ENCODE assay signal across 8 cellular contexts in genomic region chr5:138725885-138726457, GRCh38. TPM values are rescaled to one million over a fixed set of nuclear protein-coding genes. Genes with fewer than 3 reads are reported as not detected.
A peak's percentile ranks its signal among the peaks of the same experiment; 100 is the strongest.
DNase-seq lines count a peak whose midpoint lies in the region; FAIRE-seq and TF ChIP-seq lines count a peak whose summit lies in the region.
"Had no signal": no experiment of that assay in that cellular context is flagged by ENCODE, and none has a peak within 500 bp of the region (broad histone marks: within the 10 kb centered on the region; RNA-seq: fewer than 3 reads in every experiment).

No MANE protein-coding gene starts in this region.

- H3K9me3 ChIP-seq in NT2/D1 (ENCODE audit: insufficient read depth, low read length) (no peaks in the 10 kb centered on the region), esophagus (ENCODE audit: control insufficient read depth in 2 of 2, insufficient read depth in 1 of 2, low read depth in 1 of 2, low read length in 1 of 2) (no peaks in the 10 kb centered on the region), tibial artery (no peaks in the 10 kb centered on the region)

- intact Hi-C loops in tibial artery (cut with DNase I; ENCODE audit: low total_unique reads): no loop called here

- DNase-seq in NT2/D1 (ENCODE audit: low read depth, low spot score): no peak
- DNase-seq in middle frontal gyrus (ENCODE audit: extremely low spot score, low spot score): peak; percentile 30
- no peak for DNase-seq in tibial artery
- no peak for DNase-seq in erythroblast (lab: John Stamatoyannopoulos, UW)
- no peak for DNase-seq in central memory CD4-positive, alpha-beta T cell
- DNase-seq in H54 (ENCODE audit: insufficient read length, low spot score): no peak
- DNase-seq: stimulated activated CD4-positive, alpha-beta T cell treated with anti-CD3 and anti-CD28 coated beads, Interleukin-12 subunit alpha, Interleukin-12 subunit beta, amount 100 ng/mL, for 4 hours had no signal

- peak overlapping the region; percentile 71 for H3K9ac ChIP-seq in NT2/D1 (ENCODE audit: insufficient read length, low read depth)

- H3K36me3 ChIP-seq in NT2/D1 (ENCODE audit: insufficient read depth, insufficient read length, low read length): no peaks in the 10 kb centered on the region
- H3K36me3 ChIP-seq in esophagus (ENCODE audit: control insufficient read depth in 2 of 2, insufficient read depth in 2 of 2, low read length in 1 of 2): no peaks in the 10 kb centered on the region
- H3K36me3 ChIP-seq in tibial artery: no peaks in the 10 kb centered on the region

- H3K27me3 ChIP-seq in NT2/D1 (ENCODE audit: insufficient read depth, insufficient read length) (no peaks in the 10 kb centered on the region), esophagus (ENCODE audit: control insufficient read depth in 1 of 2, insufficient read depth in 2 of 2, low read length in 2 of 2) (no peaks in the 10 kb centered on the region), tibial artery (no peaks in the 10 kb centered on the region)

- TF ChIP-seq CTCF in tibial artery (IDR thresholded peaks at IDR 0.05): no peak

- H3K4me1 ChIP-seq in NT2/D1 (ENCODE audit: insufficient read depth, insufficient read length): peaks cover 10% of the 10 kb centered on the region
- peaks cover 2 to 16% of the 10 kb centered on the region in 2 donors for H3K4me1 ChIP-seq in esophagus (ENCODE audit: control insufficient read depth in 2 of 2, insufficient read depth in 2 of 2, low read length in 1 of 2)
- peaks cover 0 to 26% (median 0%) of the 10 kb centered on the region in 4 donors for H3K4me1 ChIP-seq in tibial artery

- H3K27ac ChIP-seq in esophagus (ENCODE audit: low read depth in 2 of 2, low read length in 1 of 2) (peak overlapping the region; percentile 81 to 84), tibial artery (peak overlapping the region; percentile 53 to 54)

- no peak overlapping the region for H3K4me3 ChIP-seq in NT2/D1 (ENCODE audit: insufficient read length, low read depth)
- H3K4me3 ChIP-seq in esophagus (ENCODE audit: low read depth in 1 of 2, low read length in 2 of 2): no peak overlapping the region
- no peak overlapping the region for H3K4me3 ChIP-seq in tibial artery

- 43 to 51% methylated on average over 5 of the region's 5 CpGs for WGBS in esophagus, 2 donors

- TF ChIP-seq POLR2A in erythroblast (IDR thresholded peaks at IDR 0.05; ENCODE audit: low read length) (no peak), H54 (IDR thresholded peaks at IDR 0.05; ENCODE audit: low read depth, low read length) (no peak)

- no peak for FAIRE-seq in H54 (lab: Jason Lieb, UNC)

RNA-seq across cellular contexts. Expression of gene CTNNA1, which starts 27.3 kb away (rescaled TPM):
- 100 to 1,000 TPM; 221 to 223 TPM for polyA plus RNA-seq in esophagus
